26 cellular contexts compared by ENCODE assay signal in genomic region chr16:52184336-52184735, GRCh38.
"Had no signal": no experiment of that assay in that cellular context is flagged by ENCODE, and none has a peak within 500 bp of the region (broad histone marks: within the 10 kb centered on the region; RNA-seq: fewer than 3 reads in every experiment).

No MANE protein-coding gene starts in this region.

- DNase-seq: stimulated activated CD4-positive, alpha-beta T cell treated with anti-CD3 and anti-CD28 coated beads, Interleukin-2, amount 100 ng/mL, for 48 hours; stimulated activated CD4-positive, alpha-beta T cell treated with anti-CD3 and anti-CD28 coated beads, Interleukin-4, amount 100 ng/mL, for 1 hour; stimulated activated CD4-positive, alpha-beta T cell treated with anti-CD3 and anti-CD28 coated beads, Interleukin-4, amount 100 ng/mL, for 24 hours; stimulated activated CD4-positive, alpha-beta T cell treated with anti-CD3 and anti-CD28 coated beads, Interleukin-4, amount 100 ng/mL, for 4 hours; stimulated activated CD8-positive, alpha-beta memory T cell treated with anti-CD3 and anti-CD28 coated beads, Interleukin-4, amount 100 ng/mL, for 48 hours; stimulated activated naive B cell treated with anti-CD40 and anti-IgM and Interleukin-4, amounts not matched to agents 10 μg/mL and 1 μg/mL and 100 μg/mL, for 72 hours; stimulated activated naive CD4-positive, alpha-beta T cell; stimulated activated naive CD4-positive, alpha-beta T cell treated with Interleukin-2 at 50 U/mL for 16 hours; stimulated activated naive CD8-positive, alpha-beta T cell treated with anti-CD3 and anti-CD28 coated beads, Interleukin-15, amount 100 ng/mL, for 72 hours; stimulated activated naive CD8-positive, alpha-beta T cell treated with anti-CD3 and anti-CD28 coated beads, Interleukin-15, Interleukin-2, amounts not matched to agents 100 U/mL and 50 U/mL, for 24 hours; stomach; substantia nigra; testis; thyroid gland; tibial artery; transverse colon; trophoblast cell; upper lobe of left lung; upper lobe of right lung; uterus had no signal

- H3K27me3 ChIP-seq: stomach, suprapubic skin, testis, thyroid gland, tibial artery, tibial nerve, transverse colon, upper lobe of left lung, upper lobe of right lung, uterus, vagina had no signal

- H3K27ac ChIP-seq: stomach, suprapubic skin, testis, thoracic aorta, thyroid gland, tibial artery, tibial nerve, transverse colon, upper lobe of left lung, upper lobe of right lung, uterus, vagina had no signal

- FAIRE-seq: urothelium cell line had no signal

- H3K9me3 ChIP-seq: stomach, suprapubic skin, testis, thoracic aorta, thyroid gland, tibial artery, tibial nerve, transverse colon, upper lobe of left lung, upper lobe of right lung, uterus, vagina had no signal

- H3K4me1 ChIP-seq: stomach, suprapubic skin, testis, thyroid gland, tibial artery, tibial nerve, transverse colon, upper lobe of left lung, upper lobe of right lung, uterus, vagina had no signal

- H3K4me3 ChIP-seq: stomach, suprapubic skin, testis, thoracic aorta, thyroid gland, tibial artery, tibial nerve, transverse colon, upper lobe of left lung, upper lobe of right lung, uterus, vagina had no signal

- ATAC-seq: stimulated activated effector memory CD8-positive, alpha-beta T cell treated with anti-CD3 and anti-CD28 coated beads, Interleukin-12 subunit alpha, Interleukin-12 subunit beta, amount 100 ng/mL, for 72 hours; stimulated activated naive B cell treated with anti-CD40 and anti-IgM and Interleukin-4, amounts not matched to agents 10 μg/mL and 1 μg/mL and 100 μg/mL, for 72 hours; stimulated activated naive CD8-positive, alpha-beta T cell treated with anti-CD3 and anti-CD28 coated beads, Interleukin-15, amount 100 ng/mL, for 72 hours; stimulated activated naive CD8-positive, alpha-beta T cell treated with anti-CD3 and anti-CD28 coated beads, Interleukin-15, Interleukin-2, amounts not matched to agents 100 U/mL and 50 U/mL, for 24 hours; upper lobe of right lung had no signal

- H3K36me3 ChIP-seq: stomach, suprapubic skin, thoracic aorta, thyroid gland, tibial artery, tibial nerve, transverse colon, upper lobe of left lung, upper lobe of right lung, uterus, vagina had no signal
